ENCODE assay signal across 28 cellular contexts in genomic region chr5:175115831-175116230, GRCh38.
"Had no signal": no experiment of that assay in that cellular context is flagged by ENCODE, and none has a peak within 500 bp of the region (broad histone marks: within the 10 kb centered on the region; RNA-seq: fewer than 3 reads in every experiment).

No MANE protein-coding gene starts in this region.

- DNase-seq: activated B cell treated with CpG ODN at 0.5 μM for 24 hours; activated CD4-positive, alpha-beta T cell treated with anti-CD3 and anti-CD28 coated beads for 48 hours; activated CD4-positive, alpha-beta T cell treated with anti-CD3 and anti-CD28 coated beads, Interleukin-2, amount 50 U/mL, for 1 hour; activated CD4-positive, alpha-beta T cell treated with anti-CD3 and anti-CD28 coated beads, Interleukin-2, amount 50 U/mL, for 48 hours; activated CD8-positive, alpha-beta memory T cell treated with anti-CD3 and anti-CD28 coated beads for 24 hours; activated CD8-positive, alpha-beta T cell treated with anti-CD3 and anti-CD28 coated beads for 36 hours; activated effector memory CD4-positive, alpha-beta T cell treated with Interleukin-2 at 50 U/mL for 16 hours; activated gamma-delta T cell treated with Interleukin-2 at 50 U/mL for 16 hours; activated naive CD4-positive, alpha-beta T cell treated with anti-CD3 and anti-CD28 coated beads, Interleukin-2, amount 50 U/mL, for 16 hours; activated naive CD4-positive, alpha-beta T cell treated with Interleukin-2 at 50 U/mL for 16 hours; activated T-cell treated with anti-CD3 and anti-CD28 coated beads, Interleukin-2, amount 50 U/mL, for 4 hours; amniotic stem cell; anterior cingulate cortex; brain microvascular endothelial cell; cortex of kidney; dermis blood vessel endothelial cell; effector CD4-positive, alpha-beta T cell; effector memory CD8-positive, alpha-beta T cell; erythroblast; esophagus squamous epithelium; foreskin melanocyte; T-helper 1 cell; T-helper 17 cell; T1000; WERI-Rb-1 had no signal

- H3K4me3 ChIP-seq: esophagus squamous epithelium, gastroesophageal sphincter had no signal

- H3K4me1 ChIP-seq: esophagus squamous epithelium, gastroesophageal sphincter had no signal

- H3K9me3 ChIP-seq: esophagus squamous epithelium had no signal

- H3K36me3 ChIP-seq: brain microvascular endothelial cell, esophagus squamous epithelium, gastroesophageal sphincter, WERI-Rb-1 had no signal

- H3K27me3 ChIP-seq: brain microvascular endothelial cell, esophagus squamous epithelium had no signal

- H3K27ac ChIP-seq: brain microvascular endothelial cell, esophagus squamous epithelium, gastroesophageal sphincter, WERI-Rb-1 had no signal

- ATAC-seq: activated CD4-positive, CD25-positive, alpha-beta regulatory T cell treated with anti-CD3 and anti-CD28 coated beads, Interleukin-2, amount 50 U/mL, for 24 hours; activated CD8-positive, alpha-beta T cell treated with anti-CD3 and anti-CD28 coated beads for 36 hours; activated T-cell treated with anti-CD3 and anti-CD28 coated beads, Interleukin-2, amount 50 U/mL, for 4 hours; activated T-helper 17 cell treated with anti-CD3 and anti-CD28 coated beads, Interleukin-2, amount 50 U/mL, for 72 hours; effector memory CD8-positive, alpha-beta T cell; gastroesophageal sphincter; T-helper 17 cell had no signal
